18 cellular contexts compared by ENCODE assay signal in genomic region chr3:136685882-136686281, GRCh38.
DNase-seq lines count a peak whose midpoint lies in the region; ATAC-seq, FAIRE-seq and TF ChIP-seq lines count a peak whose summit lies in the region.
"Had no signal": no experiment of that assay in that cellular context is flagged by ENCODE, and none has a peak within 500 bp of the region (broad histone marks: within the 10 kb centered on the region; RNA-seq: fewer than 3 reads in every experiment).

No MANE protein-coding gene starts in this region.

- TF ChIP-seq CTCF in GM10266 (IDR thresholded peaks at IDR 0.05; ENCODE audit: control insufficient read depth, insufficient read depth, low read depth, missing control alignments) = no peak

- ATAC-seq in left lobe of liver = peak; percentile 42
- ATAC-seq: T-cell had no signal

- peak; percentile 25 for DNase-seq in NCI-H82 (lab: John Stamatoyannopoulos, UW)
- no peak for DNase-seq in NCI-H82 treated with DMSO at 0.1 percent for 48 hours (lab: John Stamatoyannopoulos, UW; ENCODE audit: unreplicated experiment)
- DNase-seq in GM18507 (ENCODE audit: extremely low spot score, insufficient read length, low read depth) = no peak
- DNase-seq in OCI-M1 (lab: John Stamatoyannopoulos, UW) = peak; percentile 20
- no peak for DNase-seq in left lobe of liver (ENCODE audit: low spot score)
- no peak for DNase-seq in GM10266 (ENCODE audit: extremely low spot score)
- DNase-seq in RPMI8226 = no peak
- DNase-seq: Calu3; IMR-90; MM.1S; NCI-H2029; NCI-H748 treated with DMSO at 0.1 percent for 48 hours; NK-92 treated with Interleukin-12 subunit alpha and Interleukin-12 subunit beta, amount 100 ng/mL, for 24 hours; PC-9; Right ventricle myocardium superior; T-cell had no signal

- peak; percentile 24 for FAIRE-seq in GM18507 (lab: Jason Lieb, UNC)
- FAIRE-seq: G401.6, GM19239 had no signal

Comparison
In these comparisons a context has a peak if more than half of its experiments do, and no peak if none do; other contexts are left out.
1. DNase-seq: peak in NCI-H82 (single experiment) and OCI-M1 (single experiment); none in NCI-H82 treated with DMSO at 0.1 percent for 48 hours (single experiment), GM18507 (single experiment), left lobe of liver (single experiment), GM10266 (single experiment) and RPMI8226 (single experiment).